Comparison of ENCODE assay signal across 15 cellular contexts in the genomic region with DNA sequence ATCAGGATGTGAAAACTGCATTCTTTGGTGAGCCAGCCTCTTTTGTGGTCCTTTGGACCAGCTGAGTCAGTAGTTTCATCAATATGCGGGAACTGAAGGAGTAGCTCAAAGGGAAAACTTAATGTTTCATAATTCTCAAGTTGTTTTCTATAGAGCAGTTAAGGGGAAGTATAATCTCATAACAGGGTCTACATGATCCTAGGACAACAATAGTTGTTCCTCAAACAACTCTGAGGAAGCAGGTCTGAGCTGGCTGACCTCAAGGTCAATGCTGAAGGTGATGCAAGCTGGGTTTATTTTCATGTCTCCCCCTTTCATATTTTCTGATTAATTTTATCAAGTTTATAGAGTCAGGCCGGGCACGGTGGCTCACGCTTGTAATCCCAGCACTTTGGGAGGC. TPM values are rescaled to one million over a fixed set of nuclear protein-coding genes. Genes with fewer than 3 reads are reported as not detected.
DNase-seq lines count a peak whose midpoint lies in the region; ATAC-seq and TF ChIP-seq lines count a peak whose summit lies in the region.
"Had no signal": no experiment of that assay in that cellular context is flagged by ENCODE, and none has a peak within 500 bp of the region (broad histone marks: within the 10 kb centered on the region; RNA-seq: fewer than 3 reads in every experiment).

No MANE protein-coding gene starts in this region.

- DNase-seq in ELR (ENCODE audit: low read depth): peak; percentile 33
- peak; percentile 72 for DNase-seq in NOMO-1 treated with DMSO at 0.1 percent for 48 hours (lab: John Stamatoyannopoulos, UW; ENCODE audit: unreplicated experiment)
- DNase-seq in choroid plexus epithelial cell (ENCODE audit: low read depth): peak; percentile 10
- DNase-seq in naive thymus-derived CD4-positive, alpha-beta T cell: no peak
- DNase-seq in neuronal stem cell (ENCODE audit: low spot score): no peak
- no peak for DNase-seq in activated naive CD4-positive, alpha-beta T cell treated with anti-CD3 and anti-CD28 coated beads, Interleukin-2, amount 50 U/mL, for 16 hours
- no peak for DNase-seq in NCI-H1436 (lab: John Stamatoyannopoulos, UW)
- DNase-seq: CD4-positive, alpha-beta memory T cell; DND-41; NCI-H1105; NCI-H187 treated with DMSO at 0.1 percent for 48 hours; NCI-H446 had no signal

- H3K27me3 Mint-ChIP-seq in naive thymus-derived CD4-positive, alpha-beta T cell: no peaks in the 10 kb centered on the region
- H3K27me3 Mint-ChIP-seq: CD4-positive, alpha-beta memory T cell had no signal

- TF ChIP-seq POLR2A in gastroesophageal sphincter (IDR thresholded peaks at IDR 0.05): no peak

- no peak overlapping the region for H2BK5ac ChIP-seq in neuronal stem cell (ENCODE audit: low read length)

- no peaks in the 10 kb centered on the region for H3K9me3 ChIP-seq in naive thymus-derived CD4-positive, alpha-beta T cell (ENCODE audit: control insufficient read depth in 2 of 3, low read length in 3 of 3)
- peaks cover 3 to 24% of the 10 kb centered on the region in 2 donors for H3K9me3 ChIP-seq in neuronal stem cell (replicated peaks in 1 of 2; ENCODE audit: control insufficient read depth in 2 of 2, insufficient read depth in 1 of 2, low read depth in 1 of 2, low read length in 2 of 2)
- no peaks in the 10 kb centered on the region for H3K9me3 ChIP-seq in gastroesophageal sphincter
- H3K9me3 ChIP-seq: SJSA1 had no signal

- no peak overlapping the region for H2BK120ac ChIP-seq in neuronal stem cell (ENCODE audit: low read depth, low read length)

- no peak overlapping the region for H3K27ac Mint-ChIP-seq in naive thymus-derived CD4-positive, alpha-beta T cell
- H3K27ac Mint-ChIP-seq: GM23338 had no signal

- H3K14ac ChIP-seq in neuronal stem cell (ENCODE audit: low read length): no peak overlapping the region

- no peak for TF ChIP-seq EP300 in gastroesophageal sphincter (IDR thresholded peaks at IDR 0.05)

- H3K4me3 ChIP-seq in choroid plexus epithelial cell (ENCODE audit: low read depth, low read length) (no peak overlapping the region), neuronal stem cell (ENCODE audit: low read length in 2 of 2) (no peak overlapping the region), gastroesophageal sphincter (no peak overlapping the region)
- H3K4me3 ChIP-seq in naive thymus-derived CD4-positive, alpha-beta T cell (ENCODE audit: low read length): no peak overlapping the region
- H3K4me3 ChIP-seq: GM23338, SJSA1 had no signal

- no peak overlapping the region for H3K4me3 Mint-ChIP-seq in naive thymus-derived CD4-positive, alpha-beta T cell
- H3K4me3 Mint-ChIP-seq: CD4-positive, alpha-beta memory T cell; GM23338 had no signal

- no peaks in the 10 kb centered on the region for H3K4me1 ChIP-seq in naive thymus-derived CD4-positive, alpha-beta T cell (ENCODE audit: control insufficient read depth in 2 of 2, insufficient read depth in 2 of 2, low read length in 2 of 2)
- peaks cover 15 to 17% of the 10 kb centered on the region in 2 donors for H3K4me1 ChIP-seq in neuronal stem cell (ENCODE audit: control insufficient read depth in 2 of 2, insufficient read depth in 1 of 2, low read depth in 1 of 2, low read length in 2 of 2)
- peaks cover 0 to 20% (median 4%) of the 10 kb centered on the region in 3 donors for H3K4me1 ChIP-seq in gastroesophageal sphincter

- H3K4me2 ChIP-seq in neuronal stem cell (ENCODE audit: insufficient read depth, low read length, poor library complexity, severe bottlenecking): no peak overlapping the region
- H3K4me2 ChIP-seq: GM23338 had no signal

- H3K79me1 ChIP-seq in neuronal stem cell (ENCODE audit: low read depth, low read length): no peaks in the 10 kb centered on the region

- H2BK15ac ChIP-seq in neuronal stem cell (ENCODE audit: low read length): no peak overlapping the region

- intact Hi-C loops in naive thymus-derived CD4-positive, alpha-beta T cell (cut with micrococcal nuclease): no loop called here

- peak; percentile 66 for ATAC-seq in naive thymus-derived CD4-positive, alpha-beta T cell
- no peak for ATAC-seq in gastroesophageal sphincter
- ATAC-seq: GM23338 had no signal

- no peak overlapping the region for H2BK12ac ChIP-seq in neuronal stem cell (ENCODE audit: low read length)

- H4K91ac ChIP-seq in neuronal stem cell (ENCODE audit: low read depth, low read length, poor library complexity): no peak overlapping the region

- H3K23ac ChIP-seq in neuronal stem cell (ENCODE audit: low read depth, low read length, poor library complexity): no peak overlapping the region

- no peaks in the 10 kb centered on the region for H3K36me3 ChIP-seq in naive thymus-derived CD4-positive, alpha-beta T cell (ENCODE audit: control insufficient read depth in 2 of 3, insufficient read depth in 3 of 3, low read length in 3 of 3)
- H3K36me3 ChIP-seq in neuronal stem cell (replicated peaks in 1 of 2; ENCODE audit: control insufficient read depth in 2 of 2, insufficient read depth in 2 of 2, low read length in 2 of 2) (no peaks in the 10 kb centered on the region), gastroesophageal sphincter (no peaks in the 10 kb centered on the region)
- H3K36me3 ChIP-seq: SJSA1 had no signal

- TF ChIP-seq CTCF in choroid plexus epithelial cell (conservative IDR thresholded peaks at IDR 0.05; ENCODE audit: low read depth, low read length) (no peak), gastroesophageal sphincter (IDR thresholded peaks at IDR 0.05) (no peak)

- H3K27ac ChIP-seq in naive thymus-derived CD4-positive, alpha-beta T cell (ENCODE audit: low read depth, low read length): no peak overlapping the region
- H3K27ac ChIP-seq in neuronal stem cell (replicated peaks; ENCODE audit: low read length) (no peak overlapping the region), gastroesophageal sphincter (no peak overlapping the region)
- H3K27ac ChIP-seq: SJSA1 had no signal

- peaks cover 0 to 12% (median 4%) of the 10 kb centered on the region in 11 donors for H3K9me3 Mint-ChIP-seq in naive thymus-derived CD4-positive, alpha-beta T cell

- no peak overlapping the region for H3K18ac ChIP-seq in neuronal stem cell (ENCODE audit: low read length)

- CTCF ChIA-PET in naive thymus-derived CD4-positive, alpha-beta T cell (lab: Charles Lee): no interaction called here

- H3K4me1 Mint-ChIP-seq in naive thymus-derived CD4-positive, alpha-beta T cell: peaks cover 9 to 41% (median 24%) of the 10 kb centered on the region in 7 donors

- H3K4ac ChIP-seq in neuronal stem cell (ENCODE audit: low read length): no peak overlapping the region

- peaks cover 0 to 16% (median 0%) of the 10 kb centered on the region in 5 donors for H3K36me3 Mint-ChIP-seq in naive thymus-derived CD4-positive, alpha-beta T cell
- H3K36me3 Mint-ChIP-seq: CD4-positive, alpha-beta memory T cell had no signal

- H3K9ac ChIP-seq in neuronal stem cell (ENCODE audit: low read depth, low read length, poor library complexity): no peak overlapping the region

- no peaks in the 10 kb centered on the region for H3K27me3 ChIP-seq in naive thymus-derived CD4-positive, alpha-beta T cell (ENCODE audit: control insufficient read depth in 2 of 2, insufficient read depth in 2 of 2, low read length in 2 of 2)
- no peaks in the 10 kb centered on the region for H3K27me3 ChIP-seq in neuronal stem cell (ENCODE audit: control insufficient read depth in 3 of 3, insufficient read depth in 3 of 3, low read depth in 1 of 3, low read length in 3 of 3)
- H3K27me3 ChIP-seq in gastroesophageal sphincter: no peaks in the 10 kb centered on the region
- H3K27me3 ChIP-seq: SJSA1 had no signal

- H2AK5ac ChIP-seq in neuronal stem cell (ENCODE audit: low read depth, low read length): no peak overlapping the region

- POLR2A ChIA-PET in naive thymus-derived CD4-positive, alpha-beta T cell (lab: Charles Lee): no interaction called here

- H2AFZ ChIP-seq in neuronal stem cell (ENCODE audit: low read length): no peak overlapping the region
- H2AFZ ChIP-seq: GM23338 had no signal

- WGBS in neuronal stem cell (ENCODE audit: extremely low coverage in 2 of 2, insufficient read length in 2 of 2, insufficient replicate concordance in 1 of 2), 2 donors: no CpG with 5 or more reads among the region's 4 CpGs
- 88 to 100% methylated on average over 1 to 4 of the region's 4 CpGs for WGBS in gastroesophageal sphincter (ENCODE audit: low coverage in 1 of 2), 2 donors

- H4K8ac ChIP-seq in neuronal stem cell (ENCODE audit: low read depth, low read length): no peak overlapping the region

RNA-seq across cellular contexts. Expression of a gene that starts 36.1 kb away (rescaled TPM):
- 10 to 100 TPM; 31.2 to 86.3 (median 75.0) TPM for total RNA-seq in naive thymus-derived CD4-positive, alpha-beta T cell
- polyA plus RNA-seq in naive thymus-derived CD4-positive, alpha-beta T cell: 10 to 100 TPM; 83.5 to 87.0 TPM
- 12.7 TPM for polyA plus RNA-seq in neuronal stem cell (2013, experiment 1 of 2)
- 12.8 TPM for polyA plus RNA-seq in neuronal stem cell (2013, experiment 2 of 2)
- total RNA-seq in gastroesophageal sphincter: 10 to 100 TPM; 34.1 to 41.7 (median 35.4) TPM

Comparison
In these comparisons a context has a peak if more than half of its experiments do, and no peak if none do; other contexts are left out.
1. DNase-seq: peak in ELR (single experiment), NOMO-1 treated with DMSO at 0.1 percent for 48 hours (single experiment) and choroid plexus epithelial cell (single experiment); none in naive thymus-derived CD4-positive, alpha-beta T cell (0 of 9), neuronal stem cell (single experiment), activated naive CD4-positive, alpha-beta T cell treated with anti-CD3 and anti-CD28 coated beads, Interleukin-2, amount 50 U/mL, for 16 hours (single experiment) and NCI-H1436 (single experiment).